Comparison of ENCODE assay signal across 1 cellular context in the genomic region with DNA sequence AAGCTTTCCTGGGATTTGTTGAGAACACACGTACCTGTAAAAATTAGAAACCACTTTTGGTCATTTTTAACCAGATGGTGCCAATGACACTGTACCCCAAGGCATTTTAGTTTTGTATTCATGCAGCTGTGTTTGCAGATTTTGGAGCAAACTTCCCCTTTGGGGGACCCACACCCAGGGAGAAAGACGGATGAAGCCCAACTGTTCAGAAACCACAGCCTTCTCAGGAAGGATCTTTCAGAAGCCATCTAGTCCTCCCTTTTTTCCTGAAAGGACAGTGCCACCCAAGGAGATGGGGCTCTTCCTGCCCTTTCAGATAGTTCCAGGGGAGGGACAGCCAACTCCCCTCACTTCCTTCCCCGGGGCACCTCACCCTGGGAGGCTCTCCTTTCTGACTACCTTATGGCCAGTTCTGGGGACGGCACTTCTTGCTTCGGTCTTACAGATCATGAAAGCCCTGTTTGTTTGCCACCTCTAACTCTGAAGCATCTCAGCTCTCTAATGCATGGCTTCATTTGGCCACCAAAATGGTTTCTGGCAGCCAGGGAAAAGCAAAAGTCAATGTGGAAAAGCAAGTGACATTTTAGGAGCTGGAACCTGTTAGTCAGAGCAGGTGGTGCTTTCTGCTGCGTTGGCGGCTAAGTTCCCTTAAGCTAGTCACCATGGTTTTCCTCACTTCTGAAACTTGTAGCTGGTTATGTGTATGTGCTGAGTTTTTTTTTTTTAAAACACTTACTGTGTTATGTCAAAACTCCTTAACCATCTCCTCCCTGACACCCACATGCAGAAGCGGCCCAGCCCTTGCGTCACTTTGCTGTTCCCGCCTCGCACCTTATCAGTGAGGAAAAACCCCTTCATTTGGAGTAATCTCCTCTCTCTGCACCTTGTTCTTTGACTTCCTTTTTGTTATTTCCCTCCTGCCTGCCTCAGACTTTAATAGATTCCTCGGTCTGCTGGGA.
A peak's percentile ranks its signal among the peaks of the same experiment; 100 is the strongest.
TF ChIP-seq lines count a peak whose summit lies in the region.

No MANE protein-coding gene starts in this region.

TF ChIP-seq in GM12878, 131 proteins besides CTCF, POLR2A, EP300 and RAD21 (continued from another document):
- TF ChIP-seq, protein P1, sequence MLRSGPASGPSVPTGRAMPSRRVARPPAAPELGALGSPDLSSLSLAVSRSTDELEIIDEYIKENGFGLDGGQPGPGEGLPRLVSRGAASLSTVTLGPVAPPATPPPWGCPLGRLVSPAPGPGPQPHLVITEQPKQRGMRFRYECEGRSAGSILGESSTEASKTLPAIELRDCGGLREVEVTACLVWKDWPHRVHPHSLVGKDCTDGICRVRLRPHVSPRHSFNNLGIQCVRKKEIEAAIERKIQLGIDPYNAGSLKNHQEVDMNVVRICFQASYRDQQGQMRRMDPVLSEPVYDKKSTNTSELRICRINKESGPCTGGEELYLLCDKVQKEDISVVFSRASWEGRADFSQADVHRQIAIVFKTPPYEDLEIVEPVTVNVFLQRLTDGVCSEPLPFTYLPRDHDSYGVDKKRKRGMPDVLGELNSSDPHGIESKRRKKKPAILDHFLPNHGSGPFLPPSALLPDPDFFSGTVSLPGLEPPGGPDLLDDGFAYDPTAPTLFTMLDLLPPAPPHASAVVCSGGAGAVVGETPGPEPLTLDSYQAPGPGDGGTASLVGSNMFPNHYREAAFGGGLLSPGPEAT (IDR thresholded peaks at IDR 0.05; ENCODE audit: low read depth), result peak; percentile 85
- TF ChIP-seq STAT3 (IDR thresholded peaks at IDR 0.05; ENCODE audit: low read depth, low read length) (no peak), NR2F1 (conservative IDR thresholded peaks at IDR 0.05) (no peak), SPI1 (IDR thresholded peaks at IDR 0.05; ENCODE audit: borderline replicate concordance, insufficient read depth, low read depth, low read length) (peak; percentile 23; the same call in 1 of the 2 replicates), KAT2A (conservative IDR thresholded peaks at IDR 0.05; ENCODE audit: control insufficient read depth, low read depth, low read length) (no peak), ZNF384 (IDR thresholded peaks at IDR 0.05; ENCODE audit: borderline replicate concordance, low read depth, low read length) (peak; percentile 63), IKZF1 (conservative IDR thresholded peaks at IDR 0.05) (peak; percentile 84), SMAD1 (IDR thresholded peaks at IDR 0.05; ENCODE audit: low read depth, partially characterized antibody) (no peak), RB1 (IDR thresholded peaks at IDR 0.05; ENCODE audit: borderline replicate concordance) (no peak; the same call in 1 of the 2 replicates), NFYA (IDR thresholded peaks at IDR 0.05; ENCODE audit: borderline replicate concordance, low read depth, low read length) (no peak), HDGF (IDR thresholded peaks at IDR 0.05) (no peak), MTA2 (IDR thresholded peaks at IDR 0.05; ENCODE audit: low read depth) (peak; percentile 53; the same call in 1 of the 2 replicates), SUPT20H (IDR thresholded peaks at IDR 0.05; ENCODE audit: borderline replicate concordance, control insufficient read depth, low read depth, low read length) (no peak), IKZF2 (IDR thresholded peaks at IDR 0.05) (peak; percentile 74 to 79), NFIC (IDR thresholded peaks at IDR 0.05; ENCODE audit: low read depth, low read length) (no peak; the same call in 1 of the 2 replicates), EED (IDR thresholded peaks at IDR 0.05; ENCODE audit: low read depth) (peak; percentile 36; the same call in 1 of the 2 replicates), ATF7 (IDR thresholded peaks at IDR 0.05; ENCODE audit: low read depth) (peak; percentile 68), DPF2 (IDR thresholded peaks at IDR 0.05) (0 out of 2 replicates have a peak, but pooled peaks have one; percentile 37), WRNIP1 (IDR thresholded peaks at IDR 0.05; ENCODE audit: borderline replicate concordance, low read depth, low read length) (no peak), RAD51 (IDR thresholded peaks at IDR 0.05) (no peak), CREM (IDR thresholded peaks at IDR 0.05; ENCODE audit: low read depth) (peak; percentile 59; the same call in 1 of the 2 replicates), RUNX3 (IDR thresholded peaks at IDR 0.05; ENCODE audit: low read length) (peak; percentile 9; the same call in 1 of the 2 replicates), PAX5 (IDR thresholded peaks at IDR 0.05; ENCODE audit: borderline replicate concordance, low read depth, low read length) (no peak), ZNF207 (IDR thresholded peaks at IDR 0.05; ENCODE audit: borderline replicate concordance) (no peak), CREB1 (IDR thresholded peaks at IDR 0.05; ENCODE audit: low read depth) (peak; percentile 80), KDM1A (IDR thresholded peaks at IDR 0.05; ENCODE audit: borderline replicate concordance) (no peak), JUND (IDR thresholded peaks at IDR 0.05; ENCODE audit: low read depth, low read length) (no peak)
- TF ChIP-seq, protein P2, sequence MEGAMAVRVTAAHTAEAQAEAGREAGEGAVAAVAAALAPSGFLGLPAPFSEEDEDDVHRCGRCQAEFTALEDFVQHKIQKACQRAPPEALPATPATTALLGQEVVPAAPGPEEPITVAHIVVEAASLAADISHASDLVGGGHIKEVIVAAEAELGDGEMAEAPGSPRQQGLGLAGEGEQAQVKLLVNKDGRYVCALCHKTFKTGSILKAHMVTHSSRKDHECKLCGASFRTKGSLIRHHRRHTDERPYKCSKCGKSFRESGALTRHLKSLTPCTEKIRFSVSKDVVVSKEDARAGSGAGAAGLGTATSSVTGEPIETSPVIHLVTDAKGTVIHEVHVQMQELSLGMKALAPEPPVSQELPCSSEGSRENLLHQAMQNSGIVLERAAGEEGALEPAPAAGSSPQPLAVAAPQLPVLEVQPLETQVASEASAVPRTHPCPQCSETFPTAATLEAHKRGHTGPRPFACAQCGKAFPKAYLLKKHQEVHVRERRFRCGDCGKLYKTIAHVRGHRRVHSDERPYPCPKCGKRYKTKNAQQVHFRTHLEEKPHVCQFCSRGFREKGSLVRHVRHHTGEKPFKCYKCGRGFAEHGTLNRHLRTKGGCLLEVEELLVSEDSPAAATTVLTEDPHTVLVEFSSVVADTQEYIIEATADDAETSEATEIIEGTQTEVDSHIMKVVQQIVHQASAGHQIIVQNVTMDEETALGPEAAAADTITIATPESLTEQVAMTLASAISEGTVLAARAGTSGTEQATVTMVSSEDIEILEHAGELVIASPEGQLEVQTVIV (IDR thresholded peaks at IDR 0.05; ENCODE audit: borderline replicate concordance, partially characterized antibody), result no peak
- TF ChIP-seq, protein P3, sequence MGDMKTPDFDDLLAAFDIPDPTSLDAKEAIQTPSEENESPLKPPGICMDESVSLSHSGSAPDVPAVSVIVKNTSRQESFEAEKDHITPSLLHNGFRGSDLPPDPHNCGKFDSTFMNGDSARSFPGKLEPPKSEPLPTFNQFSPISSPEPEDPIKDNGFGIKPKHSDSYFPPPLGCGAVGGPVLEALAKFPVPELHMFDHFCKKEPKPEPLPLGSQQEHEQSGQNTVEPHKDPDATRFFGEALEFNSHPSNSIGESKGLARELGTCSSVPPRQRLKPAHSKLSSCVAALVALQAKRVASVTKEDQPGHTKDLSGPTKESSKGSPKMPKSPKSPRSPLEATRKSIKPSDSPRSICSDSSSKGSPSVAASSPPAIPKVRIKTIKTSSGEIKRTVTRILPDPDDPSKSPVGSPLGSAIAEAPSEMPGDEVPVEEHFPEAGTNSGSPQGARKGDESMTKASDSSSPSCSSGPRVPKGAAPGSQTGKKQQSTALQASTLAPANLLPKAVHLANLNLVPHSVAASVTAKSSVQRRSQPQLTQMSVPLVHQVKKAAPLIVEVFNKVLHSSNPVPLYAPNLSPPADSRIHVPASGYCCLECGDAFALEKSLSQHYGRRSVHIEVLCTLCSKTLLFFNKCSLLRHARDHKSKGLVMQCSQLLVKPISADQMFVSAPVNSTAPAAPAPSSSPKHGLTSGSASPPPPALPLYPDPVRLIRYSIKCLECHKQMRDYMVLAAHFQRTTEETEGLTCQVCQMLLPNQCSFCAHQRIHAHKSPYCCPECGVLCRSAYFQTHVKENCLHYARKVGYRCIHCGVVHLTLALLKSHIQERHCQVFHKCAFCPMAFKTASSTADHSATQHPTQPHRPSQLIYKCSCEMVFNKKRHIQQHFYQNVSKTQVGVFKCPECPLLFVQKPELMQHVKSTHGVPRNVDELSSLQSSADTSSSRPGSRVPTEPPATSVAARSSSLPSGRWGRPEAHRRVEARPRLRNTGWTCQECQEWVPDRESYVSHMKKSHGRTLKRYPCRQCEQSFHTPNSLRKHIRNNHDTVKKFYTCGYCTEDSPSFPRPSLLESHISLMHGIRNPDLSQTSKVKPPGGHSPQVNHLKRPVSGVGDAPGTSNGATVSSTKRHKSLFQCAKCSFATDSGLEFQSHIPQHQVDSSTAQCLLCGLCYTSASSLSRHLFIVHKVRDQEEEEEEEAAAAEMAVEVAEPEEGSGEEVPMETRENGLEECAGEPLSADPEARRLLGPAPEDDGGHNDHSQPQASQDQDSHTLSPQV (IDR thresholded peaks at IDR 0.05), result no peak
- TF ChIP-seq, protein P4, sequence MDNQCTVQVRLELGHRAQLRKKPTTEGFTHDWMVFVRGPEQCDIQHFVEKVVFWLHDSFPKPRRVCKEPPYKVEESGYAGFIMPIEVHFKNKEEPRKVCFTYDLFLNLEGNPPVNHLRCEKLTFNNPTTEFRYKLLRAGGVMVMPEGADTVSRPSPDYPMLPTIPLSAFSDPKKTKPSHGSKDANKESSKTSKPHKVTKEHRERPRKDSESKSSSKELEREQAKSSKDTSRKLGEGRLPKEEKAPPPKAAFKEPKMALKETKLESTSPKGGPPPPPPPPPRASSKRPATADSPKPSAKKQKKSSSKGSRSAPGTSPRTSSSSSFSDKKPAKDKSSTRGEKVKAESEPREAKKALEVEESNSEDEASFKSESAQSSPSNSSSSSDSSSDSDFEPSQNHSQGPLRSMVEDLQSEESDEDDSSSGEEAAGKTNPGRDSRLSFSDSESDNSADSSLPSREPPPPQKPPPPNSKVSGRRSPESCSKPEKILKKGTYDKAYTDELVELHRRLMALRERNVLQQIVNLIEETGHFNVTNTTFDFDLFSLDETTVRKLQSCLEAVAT (IDR thresholded peaks at IDR 0.05), result 0 out of 2 replicates have a peak, but pooled peaks have one; percentile 25
- TF ChIP-seq, protein P5, sequence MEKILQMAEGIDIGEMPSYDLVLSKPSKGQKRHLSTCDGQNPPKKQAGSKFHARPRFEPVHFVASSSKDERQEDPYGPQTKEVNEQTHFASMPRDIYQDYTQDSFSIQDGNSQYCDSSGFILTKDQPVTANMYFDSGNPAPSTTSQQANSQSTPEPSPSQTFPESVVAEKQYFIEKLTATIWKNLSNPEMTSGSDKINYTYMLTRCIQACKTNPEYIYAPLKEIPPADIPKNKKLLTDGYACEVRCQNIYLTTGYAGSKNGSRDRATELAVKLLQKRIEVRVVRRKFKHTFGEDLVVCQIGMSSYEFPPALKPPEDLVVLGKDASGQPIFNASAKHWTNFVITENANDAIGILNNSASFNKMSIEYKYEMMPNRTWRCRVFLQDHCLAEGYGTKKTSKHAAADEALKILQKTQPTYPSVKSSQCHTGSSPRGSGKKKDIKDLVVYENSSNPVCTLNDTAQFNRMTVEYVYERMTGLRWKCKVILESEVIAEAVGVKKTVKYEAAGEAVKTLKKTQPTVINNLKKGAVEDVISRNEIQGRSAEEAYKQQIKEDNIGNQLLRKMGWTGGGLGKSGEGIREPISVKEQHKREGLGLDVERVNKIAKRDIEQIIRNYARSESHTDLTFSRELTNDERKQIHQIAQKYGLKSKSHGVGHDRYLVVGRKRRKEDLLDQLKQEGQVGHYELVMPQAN (conservative IDR thresholded peaks at IDR 0.05), result no peak
- TF ChIP-seq, protein P6, sequence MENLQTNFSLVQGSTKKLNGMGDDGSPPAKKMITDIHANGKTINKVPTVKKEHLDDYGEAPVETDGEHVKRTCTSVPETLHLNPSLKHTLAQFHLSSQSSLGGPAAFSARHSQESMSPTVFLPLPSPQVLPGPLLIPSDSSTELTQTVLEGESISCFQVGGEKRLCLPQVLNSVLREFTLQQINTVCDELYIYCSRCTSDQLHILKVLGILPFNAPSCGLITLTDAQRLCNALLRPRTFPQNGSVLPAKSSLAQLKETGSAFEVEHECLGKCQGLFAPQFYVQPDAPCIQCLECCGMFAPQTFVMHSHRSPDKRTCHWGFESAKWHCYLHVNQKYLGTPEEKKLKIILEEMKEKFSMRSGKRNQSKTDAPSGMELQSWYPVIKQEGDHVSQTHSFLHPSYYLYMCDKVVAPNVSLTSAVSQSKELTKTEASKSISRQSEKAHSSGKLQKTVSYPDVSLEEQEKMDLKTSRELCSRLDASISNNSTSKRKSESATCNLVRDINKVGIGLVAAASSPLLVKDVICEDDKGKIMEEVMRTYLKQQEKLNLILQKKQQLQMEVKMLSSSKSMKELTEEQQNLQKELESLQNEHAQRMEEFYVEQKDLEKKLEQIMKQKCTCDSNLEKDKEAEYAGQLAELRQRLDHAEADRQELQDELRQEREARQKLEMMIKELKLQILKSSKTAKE (IDR thresholded peaks at IDR 0.05; ENCODE audit: low read depth, poor library complexity, severe bottlenecking), result peak; percentile 20
- TF ChIP-seq, protein P7, sequence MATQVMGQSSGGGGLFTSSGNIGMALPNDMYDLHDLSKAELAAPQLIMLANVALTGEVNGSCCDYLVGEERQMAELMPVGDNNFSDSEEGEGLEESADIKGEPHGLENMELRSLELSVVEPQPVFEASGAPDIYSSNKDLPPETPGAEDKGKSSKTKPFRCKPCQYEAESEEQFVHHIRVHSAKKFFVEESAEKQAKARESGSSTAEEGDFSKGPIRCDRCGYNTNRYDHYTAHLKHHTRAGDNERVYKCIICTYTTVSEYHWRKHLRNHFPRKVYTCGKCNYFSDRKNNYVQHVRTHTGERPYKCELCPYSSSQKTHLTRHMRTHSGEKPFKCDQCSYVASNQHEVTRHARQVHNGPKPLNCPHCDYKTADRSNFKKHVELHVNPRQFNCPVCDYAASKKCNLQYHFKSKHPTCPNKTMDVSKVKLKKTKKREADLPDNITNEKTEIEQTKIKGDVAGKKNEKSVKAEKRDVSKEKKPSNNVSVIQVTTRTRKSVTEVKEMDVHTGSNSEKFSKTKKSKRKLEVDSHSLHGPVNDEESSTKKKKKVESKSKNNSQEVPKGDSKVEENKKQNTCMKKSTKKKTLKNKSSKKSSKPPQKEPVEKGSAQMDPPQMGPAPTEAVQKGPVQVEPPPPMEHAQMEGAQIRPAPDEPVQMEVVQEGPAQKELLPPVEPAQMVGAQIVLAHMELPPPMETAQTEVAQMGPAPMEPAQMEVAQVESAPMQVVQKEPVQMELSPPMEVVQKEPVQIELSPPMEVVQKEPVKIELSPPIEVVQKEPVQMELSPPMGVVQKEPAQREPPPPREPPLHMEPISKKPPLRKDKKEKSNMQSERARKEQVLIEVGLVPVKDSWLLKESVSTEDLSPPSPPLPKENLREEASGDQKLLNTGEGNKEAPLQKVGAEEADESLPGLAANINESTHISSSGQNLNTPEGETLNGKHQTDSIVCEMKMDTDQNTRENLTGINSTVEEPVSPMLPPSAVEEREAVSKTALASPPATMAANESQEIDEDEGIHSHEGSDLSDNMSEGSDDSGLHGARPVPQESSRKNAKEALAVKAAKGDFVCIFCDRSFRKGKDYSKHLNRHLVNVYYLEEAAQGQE (IDR thresholded peaks at IDR 0.05; ENCODE audit: low read depth, low read length), result no peak
- TF ChIP-seq, protein P8, sequence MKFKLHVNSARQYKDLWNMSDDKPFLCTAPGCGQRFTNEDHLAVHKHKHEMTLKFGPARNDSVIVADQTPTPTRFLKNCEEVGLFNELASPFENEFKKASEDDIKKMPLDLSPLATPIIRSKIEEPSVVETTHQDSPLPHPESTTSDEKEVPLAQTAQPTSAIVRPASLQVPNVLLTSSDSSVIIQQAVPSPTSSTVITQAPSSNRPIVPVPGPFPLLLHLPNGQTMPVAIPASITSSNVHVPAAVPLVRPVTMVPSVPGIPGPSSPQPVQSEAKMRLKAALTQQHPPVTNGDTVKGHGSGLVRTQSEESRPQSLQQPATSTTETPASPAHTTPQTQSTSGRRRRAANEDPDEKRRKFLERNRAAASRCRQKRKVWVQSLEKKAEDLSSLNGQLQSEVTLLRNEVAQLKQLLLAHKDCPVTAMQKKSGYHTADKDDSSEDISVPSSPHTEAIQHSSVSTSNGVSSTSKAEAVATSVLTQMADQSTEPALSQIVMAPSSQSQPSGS (IDR thresholded peaks at IDR 0.05; ENCODE audit: low read length), result no peak; the same call in 1 of the 2 replicates
